In genomic region chr4:119872344-119873031, GRCh38 we compare ENCODE assay signal across 14 cellular contexts.
"Had no signal": no experiment of that assay in that cellular context is flagged by ENCODE, and none has a peak within 500 bp of the region (broad histone marks: within the 10 kb centered on the region; RNA-seq: fewer than 3 reads in every experiment).

No MANE protein-coding gene starts in this region.

- FAIRE-seq: astrocyte, kidney had no signal

- H3K4me1 ChIP-seq: psoas muscle, sigmoid colon had no signal

- ATAC-seq: activated T-helper 17 cell treated with anti-CD3 and anti-CD28 coated beads, Interleukin-2, amount 50 U/mL, for 72 hours; psoas muscle had no signal

- H3K4me3 ChIP-seq: psoas muscle, sigmoid colon, thoracic aorta had no signal

- H3K36me3 ChIP-seq: sigmoid colon, thoracic aorta had no signal

- H3K27me3 ChIP-seq: sigmoid colon had no signal

- DNase-seq: activated CD4-positive, alpha-beta T cell treated with anti-CD3 and anti-CD28 coated beads for 1 hour; activated CD4-positive, alpha-beta T cell treated with anti-CD3 and anti-CD28 coated beads, Interleukin-2, amount 50 U/mL, for 4 hours; activated naive CD4-positive, alpha-beta T cell treated with anti-CD3 and anti-CD28 coated beads, Interleukin-2, amount 10 ng/mL, durations not matched to agents 7 days and 5 days; activated T-cell treated with anti-CD3 and anti-CD28 coated beads for 4 hours; endodermal cell; hippocampal formation; kidney; psoas muscle; sigmoid colon; stimulated activated CD4-positive, alpha-beta T cell treated with anti-CD3 and anti-CD28 coated beads, Interleukin-1b, Interleukin-23, amount 100 ng/mL, for 48 hours had no signal

- H3K27ac ChIP-seq: psoas muscle, sigmoid colon, VCaP had no signal

- H3K9me3 ChIP-seq: psoas muscle, sigmoid colon, thoracic aorta had no signal
